10 cellular contexts compared by ENCODE assay signal in genomic region chr13:45728759-45729158, GRCh38. TPM values are rescaled to one million over a fixed set of nuclear protein-coding genes. Genes with fewer than 3 reads are reported as not detected.
A peak's percentile ranks its signal among the peaks of the same experiment; 100 is the strongest.
DNase-seq lines count a peak whose midpoint lies in the region; ATAC-seq and TF ChIP-seq lines count a peak whose summit lies in the region.
"Had no signal": no experiment of that assay in that cellular context is flagged by ENCODE, and none has a peak within 500 bp of the region (broad histone marks: within the 10 kb centered on the region; RNA-seq: fewer than 3 reads in every experiment).

No MANE protein-coding gene starts in this region.

- peak; percentile 47 for TF ChIP-seq CTCF in osteocyte (IDR thresholded peaks at IDR 0.05)

- H3K4me3 Mint-ChIP-seq in osteocyte (ENCODE audit: unreplicated experiment) = no peak overlapping the region

- H3K4me1 Mint-ChIP-seq in osteocyte (ENCODE audit: unreplicated experiment) = no peaks in the 10 kb centered on the region

- ATAC-seq in GM18858 (IDR thresholded peaks at IDR 0.05; ENCODE audit: unreplicated experiment) = no peak
- ATAC-seq in HG03442 (IDR thresholded peaks at IDR 0.05; ENCODE audit: unreplicated experiment) = no peak

- H3K27me3 Mint-ChIP-seq in osteocyte (ENCODE audit: unreplicated experiment) = peaks cover 38% of the 10 kb centered on the region

- H3K9me3 Mint-ChIP-seq in osteocyte (ENCODE audit: unreplicated experiment) = no peaks in the 10 kb centered on the region

- DNase-seq in NCI-H82 (lab: John Stamatoyannopoulos, UW) = peak; percentile 54
- DNase-seq in NCI-H82 treated with DMSO at 0.1 percent for 48 hours (lab: John Stamatoyannopoulos, UW; ENCODE audit: unreplicated experiment) = no peak
- DNase-seq in HT-29 (ENCODE audit: low spot score) = peak; percentile 74
- peak; percentile 27 for DNase-seq in UCSD-AML1 (lab: John Stamatoyannopoulos, UW; ENCODE audit: unreplicated experiment)
- DNase-seq in osteocyte (ENCODE audit: extremely low spot score, unreplicated experiment) = no peak
- DNase-seq in medulla oblongata (ENCODE audit: extremely low spot score) = no peak
- DNase-seq: esophagus squamous epithelium had no signal

- H3K36me3 Mint-ChIP-seq in osteocyte (ENCODE audit: unreplicated experiment) = no peaks in the 10 kb centered on the region

- no peak overlapping the region for H3K27ac Mint-ChIP-seq in osteocyte (ENCODE audit: unreplicated experiment)

RNA-seq across cellular contexts. Expression of gene CBY2, which starts 26.6 kb away (rescaled TPM):
- not detected in 2 replicates for total RNA-seq in HT-29 (2014; rRNA removed; shearing (Covaris generic))
- total RNA-seq in osteocyte = not detected in 2 replicates
- total RNA-seq: activated CD8-positive, alpha-beta memory T cell treated with anti-CD3 and anti-CD28 coated beads for 36 hours; esophagus squamous epithelium had no signal

Comparison
In these comparisons a context has a peak if more than half of its experiments do, and no peak if none do; other contexts are left out.
1. DNase-seq: peak in NCI-H82 (single experiment), HT-29 (single experiment) and UCSD-AML1 (single experiment); none in NCI-H82 treated with DMSO at 0.1 percent for 48 hours (single experiment), osteocyte (single experiment) and medulla oblongata (single experiment).